8 cellular contexts compared by ENCODE assay signal in the genomic region with DNA sequence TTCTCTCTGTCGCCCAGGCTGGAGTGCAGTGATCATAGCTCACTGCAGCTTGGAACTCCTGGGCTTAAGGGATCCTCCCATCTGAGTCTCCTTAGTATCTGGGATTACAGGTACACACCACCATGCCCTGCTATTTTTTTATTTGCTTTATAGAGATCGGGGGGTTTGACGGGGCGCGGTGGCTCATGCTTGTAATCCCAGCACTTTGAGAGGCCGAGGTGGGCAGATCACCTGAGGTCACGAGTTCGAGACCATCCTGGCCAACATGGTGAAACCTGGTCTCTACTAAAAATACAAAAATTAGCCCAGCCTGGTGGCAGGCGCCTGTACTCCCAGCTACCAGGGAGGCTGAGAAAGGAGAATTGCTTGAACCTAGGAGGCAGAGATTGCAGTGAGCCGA. TPM values are rescaled to one million over a fixed set of nuclear protein-coding genes. Genes with fewer than 3 reads are reported as not detected.
DNase-seq lines count a peak whose midpoint lies in the region; ATAC-seq and TF ChIP-seq lines count a peak whose summit lies in the region.
"Not testable (repeated sequence)": the region's sequence is repeated elsewhere in the genome, so short reads cannot be mapped to it uniquely, and the experiment has no call there.

No MANE protein-coding gene starts in this region.

- H3K27ac Mint-ChIP-seq in activated T-helper 2 cell treated with anti-CD3 and anti-CD28 coated beads, Interferon-gamma antibody, Interleukin-2, Interleukin-4, amounts not matched to agents 10 μg/mL and 5 μg/mL and 100 μg/mL, durations not matched to agents 14 hours and 24 hours and 36 hours: peak overlapping the region; percentile 94
- peak overlapping the region; percentile 91 to 99 (median 97) for H3K27ac Mint-ChIP-seq in immature natural killer cell
- peak overlapping the region; percentile 68 to 76 for H3K27ac Mint-ChIP-seq in natural killer cell treated with Interleukin-12 subunit alpha and Interleukin-12 subunit beta and Interleukin-15 and Interleukin-18, amount 100 ng/mL, for 72 hours
- peak overlapping the region; percentile 89 for H3K27ac Mint-ChIP-seq in stimulated activated effector memory CD8-positive, alpha-beta T cell treated with anti-CD3 and anti-CD28 coated beads, Interleukin-12 subunit alpha, Interleukin-12 subunit beta, amount 100 ng/mL, for 72 hours

- CTCF ChIA-PET in HEK293 (lab: Yijun Ruan, JAX): interaction anchor here (0.7 to 1.3 kb wide), 5 partner anchors 46 to 169 kb away, joined by 3 to 11 read pairs (median 4); no protein-coding TSS in a partner anchor

- TF ChIP-seq CTCF in 22Rv1 (IDR thresholded peaks at IDR 0.05); HEK293 (tag by site-specific recombination; IDR thresholded peaks at IDR 0.05); RWPE2 (IDR thresholded peaks at IDR 0.05; ENCODE audit: poor library complexity, severe bottlenecking); coronary artery (IDR thresholded peaks at IDR 0.05): not testable (repeated sequence)

- not testable (repeated sequence) for ATAC-seq in RWPE2 (ENCODE audit: low read depth); natural killer cell treated with Interleukin-12 subunit alpha and Interleukin-12 subunit beta and Interleukin-15 and Interleukin-18, amount 100 ng/mL, for 72 hours; stimulated activated effector memory CD8-positive, alpha-beta T cell treated with anti-CD3 and anti-CD28 coated beads, Interleukin-12 subunit alpha, Interleukin-12 subunit beta, amount 100 ng/mL, for 72 hours

- H3K27me3 Mint-ChIP-seq in activated T-helper 2 cell treated with anti-CD3 and anti-CD28 coated beads, Interferon-gamma antibody, Interleukin-2, Interleukin-4, amounts not matched to agents 10 μg/mL and 5 μg/mL and 100 μg/mL, durations not matched to agents 14 hours and 24 hours and 36 hours (ENCODE audit: low read depth); natural killer cell treated with Interleukin-12 subunit alpha and Interleukin-12 subunit beta and Interleukin-15 and Interleukin-18, amount 100 ng/mL, for 72 hours: not testable (repeated sequence)
- H3K27me3 Mint-ChIP-seq in immature natural killer cell (ENCODE audit: low read depth in 3 of 3): peaks cover 8 to 15% (median 9%) of the 10 kb centered on the region in 3 donors

- not testable (repeated sequence) for H3K4me1 ChIP-seq in HEK293 (ENCODE audit: control insufficient read depth, insufficient read depth, low read length); RWPE2 (ENCODE audit: insufficient read depth, poor library complexity, severe bottlenecking)

- H3K4me3 Mint-ChIP-seq in activated T-helper 2 cell treated with anti-CD3 and anti-CD28 coated beads, Interferon-gamma antibody, Interleukin-2, Interleukin-4, amounts not matched to agents 10 μg/mL and 5 μg/mL and 100 μg/mL, durations not matched to agents 14 hours and 24 hours and 36 hours (ENCODE audit: low read depth); natural killer cell treated with Interleukin-12 subunit alpha and Interleukin-12 subunit beta and Interleukin-15 and Interleukin-18, amount 100 ng/mL, for 72 hours: not testable (repeated sequence)
- peak overlapping the region; percentile 83 to 97 (median 93) for H3K4me3 Mint-ChIP-seq in immature natural killer cell
- H3K4me3 Mint-ChIP-seq in stimulated activated effector memory CD8-positive, alpha-beta T cell treated with anti-CD3 and anti-CD28 coated beads, Interleukin-12 subunit alpha, Interleukin-12 subunit beta, amount 100 ng/mL, for 72 hours: peak overlapping the region; percentile 78

- peak overlapping the region; percentile 95 for H3K27ac ChIP-seq in 22Rv1
- H3K27ac ChIP-seq in HEK293 (ENCODE audit: extremely low read depth, low read depth, low read length): peak overlapping the region; percentile 2; the same call in 1 of the 2 replicates
- not testable (repeated sequence) for H3K27ac ChIP-seq in RWPE2 (ENCODE audit: poor library complexity, severe bottlenecking)
- peak overlapping the region in 1 of 2 donors; percentile 97 for H3K27ac ChIP-seq in coronary artery

- H3K36me3 Mint-ChIP-seq in activated T-helper 2 cell treated with anti-CD3 and anti-CD28 coated beads, Interferon-gamma antibody, Interleukin-2, Interleukin-4, amounts not matched to agents 10 μg/mL and 5 μg/mL and 100 μg/mL, durations not matched to agents 14 hours and 24 hours and 36 hours (ENCODE audit: low read depth): peaks cover 18% of the 10 kb centered on the region
- not testable (repeated sequence) for H3K36me3 Mint-ChIP-seq in immature natural killer cell; natural killer cell treated with Interleukin-12 subunit alpha and Interleukin-12 subunit beta and Interleukin-15 and Interleukin-18, amount 100 ng/mL, for 72 hours
- H3K36me3 Mint-ChIP-seq in stimulated activated effector memory CD8-positive, alpha-beta T cell treated with anti-CD3 and anti-CD28 coated beads, Interleukin-12 subunit alpha, Interleukin-12 subunit beta, amount 100 ng/mL, for 72 hours: peaks cover 33% of the 10 kb centered on the region

- not testable (repeated sequence) for H3K36me3 ChIP-seq in HEK293 (ENCODE audit: control insufficient read depth in 2 of 2, insufficient read depth in 1 of 2, low read length in 2 of 2)
- H3K36me3 ChIP-seq in RWPE2 (ENCODE audit: low read depth): peaks cover 14% of the 10 kb centered on the region

- not testable (repeated sequence) for H3K27me3 ChIP-seq in RWPE2 (ENCODE audit: insufficient read depth, poor library complexity, severe bottlenecking)

- not testable (repeated sequence) for H3K9me3 ChIP-seq in HEK293 (ENCODE audit: control insufficient read depth, insufficient read depth, low read depth, low read length); RWPE2 (ENCODE audit: severe bottlenecking)

- not testable (repeated sequence) for H3K9me3 Mint-ChIP-seq in activated T-helper 2 cell treated with anti-CD3 and anti-CD28 coated beads, Interferon-gamma antibody, Interleukin-2, Interleukin-4, amounts not matched to agents 10 μg/mL and 5 μg/mL and 100 μg/mL, durations not matched to agents 14 hours and 24 hours and 36 hours; immature natural killer cell; natural killer cell treated with Interleukin-12 subunit alpha and Interleukin-12 subunit beta and Interleukin-15 and Interleukin-18, amount 100 ng/mL, for 72 hours; stimulated activated effector memory CD8-positive, alpha-beta T cell treated with anti-CD3 and anti-CD28 coated beads, Interleukin-12 subunit alpha, Interleukin-12 subunit beta, amount 100 ng/mL, for 72 hours

- DNase-seq in RWPE2 (ENCODE audit: low spot score); activated T-helper 2 cell treated with anti-CD3 and anti-CD28 coated beads, Interferon-gamma antibody, Interleukin-2, Interleukin-4, amounts not matched to agents 10 μg/mL and 5 μg/mL and 100 μg/mL, durations not matched to agents 14 hours and 24 hours and 36 hours (ENCODE audit: low spot score); coronary artery (ENCODE audit: low spot score); immature natural killer cell; natural killer cell treated with Interleukin-12 subunit alpha and Interleukin-12 subunit beta and Interleukin-15 and Interleukin-18, amount 100 ng/mL, for 72 hours (ENCODE audit: low spot score); stimulated activated effector memory CD8-positive, alpha-beta T cell treated with anti-CD3 and anti-CD28 coated beads, Interleukin-12 subunit alpha, Interleukin-12 subunit beta, amount 100 ng/mL, for 72 hours (ENCODE audit: low spot score in 2 of 2): not testable (repeated sequence)

- peaks cover 22% of the 10 kb centered on the region for H3K4me1 Mint-ChIP-seq in activated T-helper 2 cell treated with anti-CD3 and anti-CD28 coated beads, Interferon-gamma antibody, Interleukin-2, Interleukin-4, amounts not matched to agents 10 μg/mL and 5 μg/mL and 100 μg/mL, durations not matched to agents 14 hours and 24 hours and 36 hours (ENCODE audit: low read depth)
- H3K4me1 Mint-ChIP-seq in immature natural killer cell: peaks cover 27 to 28% of the 10 kb centered on the region in 2 donors
- H3K4me1 Mint-ChIP-seq in natural killer cell treated with Interleukin-12 subunit alpha and Interleukin-12 subunit beta and Interleukin-15 and Interleukin-18, amount 100 ng/mL, for 72 hours (ENCODE audit: low read depth in 2 of 2): peaks cover 16 to 24% of the 10 kb centered on the region in 2 donors
- peaks cover 27% of the 10 kb centered on the region for H3K4me1 Mint-ChIP-seq in stimulated activated effector memory CD8-positive, alpha-beta T cell treated with anti-CD3 and anti-CD28 coated beads, Interleukin-12 subunit alpha, Interleukin-12 subunit beta, amount 100 ng/mL, for 72 hours

- intact Hi-C loops in activated T-helper 2 cell treated with anti-CD3 and anti-CD28 coated beads, Interferon-gamma antibody, Interleukin-2, Interleukin-4, amounts not matched to agents 10 μg/mL and 5 μg/mL and 100 μg/mL, durations not matched to agents 14 hours and 24 hours and 36 hours (cut with micrococcal nuclease): loop anchor here (2.0 to 10.0 kb wide), 3 partner anchors 30 to 578 kb away; a partner anchor contains a TSS

- not testable (repeated sequence) for H3K4me3 ChIP-seq in HEK293 (ENCODE audit: low read depth, low read length)
- H3K4me3 ChIP-seq in RWPE2 (ENCODE audit: severe bottlenecking) (peak overlapping the region; percentile 85), coronary artery (peak overlapping the region; percentile 96)

- POLR2A ChIA-PET in HEK293 (lab: Yijun Ruan, JAX): interaction anchor here (1.9 kb wide), 1 partner anchor 103 kb away, joined by 9 read pairs; a partner anchor contains a TSS

RNA-seq across cellular contexts. Expression of a gene that starts 0.7 kb away (rescaled TPM):
- 74.1 and 74.5 TPM in 2 replicates for total RNA-seq in activated T-helper 2 cell treated with anti-CD3 and anti-CD28 coated beads, Interferon-gamma antibody, Interleukin-2, Interleukin-4, amounts not matched to agents 10 μg/mL and 5 μg/mL and 100 μg/mL, durations not matched to agents 14 hours and 24 hours and 36 hours
- 10 to 100 TPM; 48.1 to 84.7 (median 69.3) TPM for polyA plus RNA-seq in immature natural killer cell
- total RNA-seq in natural killer cell treated with Interleukin-12 subunit alpha and Interleukin-12 subunit beta and Interleukin-15 and Interleukin-18, amount 100 ng/mL, for 72 hours: 10 to 100 TPM; 55.3 to 82.5 TPM
